In the genomic region with DNA sequence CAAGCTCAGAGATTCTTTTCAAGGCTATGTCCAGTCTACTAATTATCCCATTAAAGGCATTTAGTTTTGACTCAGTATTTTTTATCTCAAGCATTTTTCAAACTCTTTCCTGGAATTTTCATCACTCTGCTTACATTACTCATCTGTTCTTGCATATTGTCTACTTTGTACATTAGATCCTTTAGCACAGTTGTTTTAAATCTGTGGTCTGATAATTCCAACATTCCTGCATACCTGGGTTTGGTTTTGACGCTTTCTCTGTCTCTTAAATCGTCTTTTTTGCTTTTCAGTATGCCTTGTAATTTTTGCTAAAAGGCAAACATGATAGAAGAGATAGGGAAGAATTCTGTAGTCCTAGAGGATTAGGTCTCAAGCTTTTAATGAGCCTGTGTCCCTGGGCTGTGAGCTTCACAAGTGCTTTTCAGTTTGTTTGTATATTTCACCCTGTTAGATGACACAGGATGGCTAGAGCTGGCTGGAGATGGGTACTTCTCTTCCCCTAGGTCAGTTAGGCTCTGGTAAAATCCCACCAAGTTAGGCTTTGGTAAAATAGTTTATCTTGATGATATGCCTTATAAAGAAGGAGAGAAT, we compare ENCODE assay signal across 24 cellular contexts. TPM values are rescaled to one million over a fixed set of nuclear protein-coding genes. Genes with fewer than 3 reads are reported as not detected.
DNase-seq lines count a peak whose midpoint lies in the region; TF ChIP-seq lines count a peak whose summit lies in the region.
"Had no signal": no experiment of that assay in that cellular context is flagged by ENCODE, and none has a peak within 500 bp of the region (broad histone marks: within the 10 kb centered on the region; RNA-seq: fewer than 3 reads in every experiment).

No MANE protein-coding gene starts in this region.

- H3K27ac ChIP-seq in transverse colon (no peak overlapping the region), Karpas-422 (ENCODE audit: low read length) (no peak overlapping the region)
- H3K27ac ChIP-seq: PC-9, SJCRH30, tibial artery had no signal

- H2AFZ ChIP-seq in Karpas-422 (ENCODE audit: low read length), result no peak overlapping the region
- H2AFZ ChIP-seq: PC-9 had no signal

- H3K4me3 Mint-ChIP-seq in chondrocyte (ENCODE audit: unreplicated experiment), result no peak overlapping the region
- H3K4me3 Mint-ChIP-seq: central memory CD8-positive, alpha-beta T cell; neural crest cell; stimulated activated naive CD8-positive, alpha-beta T cell treated with anti-CD3 and anti-CD28 coated beads, Interleukin-15, Interleukin-2, amounts not matched to agents 100 ng/mL and 50 ng/mL, for 24 hours had no signal

- peak overlapping the region; percentile 64 for H3K27ac Mint-ChIP-seq in chondrocyte (ENCODE audit: unreplicated experiment)
- H3K27ac Mint-ChIP-seq: stimulated activated naive CD8-positive, alpha-beta T cell treated with anti-CD3 and anti-CD28 coated beads, Interleukin-15, Interleukin-2, amounts not matched to agents 100 ng/mL and 50 ng/mL, for 24 hours had no signal

- no peak for TF ChIP-seq CTCF in chondrocyte (IDR thresholded peaks at IDR 0.05)
- TF ChIP-seq CTCF in transverse colon (IDR thresholded peaks at IDR 0.05), result no peak

- no peaks in the 10 kb centered on the region for H4K20me1 ChIP-seq in Karpas-422 (ENCODE audit: insufficient read depth, low read depth, low read length)

- 18 to 51% methylated on average over 2 of the region's 2 CpGs for WGBS in transverse colon (ENCODE audit: low coverage in 1 of 2), 2 donors

- H3K36me3 ChIP-seq in transverse colon (no peaks in the 10 kb centered on the region), Karpas-422 (ENCODE audit: insufficient read depth, low read length) (no peaks in the 10 kb centered on the region)
- H3K36me3 ChIP-seq: SJCRH30, tibial artery had no signal

- in situ Hi-C loops in transverse colon (cut with MboI; ENCODE audit: low pct_ligation_motif_present in 1 of 4, low pct_unique_long_range_greater_than_20kb in 1 of 4, low sequenced_read_pairs in 3 of 4), result no loop called here

- H3K9me2 ChIP-seq in Karpas-422 (replicated peaks; ENCODE audit: insufficient read depth, low read length), result no peaks in the 10 kb centered on the region

- H3K27me3 ChIP-seq in transverse colon (no peaks in the 10 kb centered on the region), Karpas-422 (ENCODE audit: low read length) (no peaks in the 10 kb centered on the region)
- H3K27me3 ChIP-seq: SJCRH30, tibial artery had no signal

- H3K36me3 Mint-ChIP-seq in chondrocyte (ENCODE audit: low read depth), result no peaks in the 10 kb centered on the region

- no peaks in the 10 kb centered on the region for H3K9me3 ChIP-seq in transverse colon
- H3K9me3 ChIP-seq in Karpas-422 (ENCODE audit: low read length), result peaks cover 39% of the 10 kb centered on the region
- H3K9me3 ChIP-seq: SJCRH30, tibial artery had no signal

- no peaks in the 10 kb centered on the region for H3K27me3 Mint-ChIP-seq in chondrocyte (ENCODE audit: low read depth)
- H3K27me3 Mint-ChIP-seq: central memory CD8-positive, alpha-beta T cell; stimulated activated naive CD8-positive, alpha-beta T cell treated with anti-CD3 and anti-CD28 coated beads, Interleukin-15, Interleukin-2, amounts not matched to agents 100 ng/mL and 50 ng/mL, for 24 hours had no signal

- H3K4me1 Mint-ChIP-seq in chondrocyte (ENCODE audit: low read depth), result peaks cover 14% of the 10 kb centered on the region
- H3K4me1 Mint-ChIP-seq: central memory CD8-positive, alpha-beta T cell; neural crest cell had no signal

- H3K4me1 ChIP-seq in transverse colon, result no peaks in the 10 kb centered on the region
- no peaks in the 10 kb centered on the region for H3K4me1 ChIP-seq in Karpas-422 (ENCODE audit: low read length)
- H3K4me1 ChIP-seq: tibial artery had no signal

- H3K9ac ChIP-seq in Karpas-422 (ENCODE audit: low read length), result no peak overlapping the region

- peak; percentile 1 for DNase-seq in EL
- DNase-seq in NCI-H226, result peak; percentile 66
- no peak for DNase-seq in chondrocyte (ENCODE audit: low spot score)
- peak; percentile 55 for DNase-seq in non-pigmented ciliary epithelial cell (ENCODE audit: low read depth)
- no peak for DNase-seq in transverse colon
- no peak for DNase-seq in RKO (ENCODE audit: low spot score)
- no peak for DNase-seq in occipital lobe (lab: John Stamatoyannopoulos, UW)
- DNase-seq in Karpas-422, result no peak
- DNase-seq: activated CD4-positive, alpha-beta T cell treated with anti-CD3 and anti-CD28 coated beads, Interleukin-2, amount 50 U/mL, for 4 hours; activated effector memory CD4-positive, alpha-beta T cell treated with anti-CD3 and anti-CD28 coated beads, Interleukin-2, amount 50 U/mL, for 16 hours; effector CD4-positive, alpha-beta T cell; erythroblast; MM.1S; NCI-H1436 treated with DMSO at 0.1 percent for 48 hours; NCI-H2171; PC-9; small intestine; stimulated activated CD4-positive, alpha-beta T cell treated with anti-CD3 and anti-CD28 coated beads, Interleukin-4, amount 100 ng/mL, for 1 hour; tibial artery had no signal

- peaks cover 9% of the 10 kb centered on the region for H3K9me3 Mint-ChIP-seq in chondrocyte (ENCODE audit: low read depth)
- H3K9me3 Mint-ChIP-seq: neural crest cell had no signal

- no peaks in the 10 kb centered on the region for H3K79me2 ChIP-seq in Karpas-422 (ENCODE audit: low read length)

- H3K4me3 ChIP-seq in transverse colon, result no peak overlapping the region
- no peak overlapping the region for H3K4me3 ChIP-seq in Karpas-422 (ENCODE audit: low read length)
- H3K4me3 ChIP-seq: PC-9, SJCRH30, tibial artery had no signal

- TF ChIP-seq EP300 in transverse colon (IDR thresholded peaks at IDR 0.05; ENCODE audit: low read depth), result no peak

- H3K4me2 ChIP-seq in Karpas-422 (ENCODE audit: low read depth, low read length, poor library complexity, severe bottlenecking), result no peak overlapping the region
- H3K4me2 ChIP-seq: PC-9 had no signal

- no peak for TF ChIP-seq POLR2A in transverse colon (IDR thresholded peaks at IDR 0.05)

- intact Hi-C loops in transverse colon (cut with DNase I; ENCODE audit: low total_unique reads), result no loop called here

RNA-seq across cellular contexts. Expression of a gene that starts 46.1 kb away (rescaled TPM):
- total RNA-seq in chondrocyte (76.1 to 111 TPM (median 76.5 TPM) in 3 replicates), transverse colon (1 to 10 TPM in 3 of 4 donors, under 1 TPM in 1; 0.75 to 5.7 (median 4.0) TPM), occipital lobe (9.8 TPM)
- total RNA-seq in Karpas-422 (2014; rRNA removed; shearing (Covaris generic); ENCODE audit: low replicate concordance), result not detected in 2 replicates
- total RNA-seq: PC-9; T-helper 2 cell treated with Interferon-gamma antibody and Interleukin-4, amounts not matched to agents 100 ng/mL and 5 ng/mL, for 36 hours had no signal

Comparison
In these comparisons a context has a peak if more than half of its experiments do, and no peak if none do; other contexts are left out.
1. DNase-seq: peak in EL (single experiment), NCI-H226 (single experiment) and non-pigmented ciliary epithelial cell (single experiment); none in chondrocyte (single experiment), transverse colon (single experiment), RKO (single experiment), occipital lobe (single experiment) and Karpas-422 (single experiment).